ENCODE assay signal across 24 cellular contexts in the genomic region with DNA sequence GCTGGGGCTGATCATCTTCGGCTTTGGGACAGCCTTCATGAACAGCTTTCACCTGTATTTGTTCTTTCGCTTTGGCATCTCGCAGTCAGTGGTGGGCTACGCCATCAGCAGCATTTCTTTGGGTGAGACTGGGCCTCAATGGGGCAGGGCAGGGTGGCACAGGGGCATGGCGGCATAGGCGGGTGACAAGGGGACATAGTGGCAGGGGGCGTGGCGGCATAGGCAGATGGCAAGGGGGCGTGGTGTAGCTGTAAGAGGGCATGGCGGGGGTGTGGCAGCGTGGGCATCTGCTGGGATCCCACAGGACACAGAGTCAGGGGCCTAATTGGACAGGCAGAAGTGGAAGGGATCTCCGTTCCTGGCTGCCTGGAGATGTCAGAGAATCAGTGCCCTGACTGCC. TPM values are rescaled to one million over a fixed set of nuclear protein-coding genes. Genes with fewer than 3 reads are reported as not detected.
"Had no signal": no experiment of that assay in that cellular context is flagged by ENCODE, and none has a peak within 500 bp of the region (broad histone marks: within the 10 kb centered on the region; RNA-seq: fewer than 3 reads in every experiment).

No MANE protein-coding gene starts in this region.

- H3K4me3 ChIP-seq: SJSA1, SK-N-MC had no signal

- H3K36me3 ChIP-seq: SJSA1 had no signal

- FAIRE-seq: HepG2, RCC 7860 had no signal

- DNase-seq: IMR-90, Karpas-422, KG1, MM.1S, NCI-H1092 treated with DMSO at 0.1 percent for 48 hours, NCI-H1436, NCI-H187, NCI-H2029, NCI-H2081 treated with DMSO at 0.1 percent for 48 hours, NCI-H2171, NCI-H226, NCI-H446, NCI-H510A, NCI-H524 treated with DMSO at 0.1 percent for 48 hours, NCI-H69, NCI-H774, Right ventricle myocardium superior, RPMI8226, SIG-M5 had no signal

- H3K9me3 ChIP-seq: SJSA1 had no signal

- ATAC-seq: HepG2 had no signal

- H3K27ac ChIP-seq: SJSA1, SK-N-MC had no signal

- H3K4me1 ChIP-seq: SJSA1 had no signal

RNA-seq across cellular contexts. Expression of a gene that starts 25.5 kb away (rescaled TPM):
- total RNA-seq: HepG2, HT1080, Right ventricle myocardium superior, SJSA1 had no signal

RNA-seq across cellular contexts. Expression of a gene that starts 42.0 kb away (rescaled TPM):
- total RNA-seq: HepG2, HT1080, Right ventricle myocardium superior, SJSA1 had no signal
